Comparison of ENCODE assay signal across 8 cellular contexts in genomic region chr20:13221673-13222318, GRCh38. TPM values are rescaled to one million over a fixed set of nuclear protein-coding genes. Genes with fewer than 3 reads are reported as not detected.
DNase-seq lines count a peak whose midpoint lies in the region; ATAC-seq and TF ChIP-seq lines count a peak whose summit lies in the region.

No MANE protein-coding gene starts in this region.

- H3K4me3 ChIP-seq in dorsolateral prefrontal cortex: peak overlapping the region; percentile 27 to 71 (median 53)
- H3K4me3 ChIP-seq in lower lobe of right lung: peak overlapping the region; percentile 62

- H3K9me3 ChIP-seq in lower lobe of right lung: peaks cover 5% of the 10 kb centered on the region

- peaks cover 19% of the 10 kb centered on the region for H3K4me1 ChIP-seq in lower lobe of right lung

- intact Hi-C loops in dorsolateral prefrontal cortex (cut with DNase I): no loop called here
- intact Hi-C loops in lower lobe of right lung (cut with DNase I): no loop called here

- ATAC-seq in GM18498 (IDR thresholded peaks at IDR 0.05; ENCODE audit: unreplicated experiment) (peak; percentile 94), HG02588 (IDR thresholded peaks at IDR 0.05; ENCODE audit: unreplicated experiment) (peak; percentile 86), lower lobe of right lung (peak; percentile 75 to 82)

- H3K36me3 ChIP-seq in lower lobe of right lung: no peaks in the 10 kb centered on the region

- H3K27ac ChIP-seq in dorsolateral prefrontal cortex (no peak overlapping the region), lower lobe of right lung (no peak overlapping the region)

- DNase-seq in NCI-H1092 treated with DMSO at 0.1 percent for 48 hours (lab: John Stamatoyannopoulos, UW) (peak; percentile 38), dorsolateral prefrontal cortex (peak in 7 of 10 donors; percentile 11 to 64 (median 44)), lower lobe of right lung (peak; percentile 69), OCI-M2 (lab: John Stamatoyannopoulos, UW; ENCODE audit: unreplicated experiment) (no peak)
- peak; percentile 61 to 64 for DNase-seq in activated CD4-positive, alpha-beta T cell treated with anti-CD3 and anti-CD28 coated beads for 4 hours
- DNase-seq in stimulated activated CD4-positive, alpha-beta T cell treated with anti-CD3 and anti-CD28 coated beads, Interleukin-4, amount 100 ng/mL, for 48 hours (ENCODE audit: low read depth in 2 of 2): peak; percentile 47 to 63

- TF ChIP-seq CTCF in dorsolateral prefrontal cortex (IDR thresholded peaks at IDR 0.05 in 54 of 56, conservative IDR thresholded peaks at IDR 0.05 in 2 of 56; ENCODE audit: low read depth in 1 of 56, partially characterized antibody in 56 of 56): peak in 1 of 56 donors; percentile 10
- no peak for TF ChIP-seq CTCF in lower lobe of right lung (IDR thresholded peaks at IDR 0.05)

- H3K27me3 ChIP-seq in dorsolateral prefrontal cortex (peaks cover 0 to 51% (median 20%) of the 10 kb centered on the region in 45 donors), lower lobe of right lung (ENCODE audit: low read depth) (peaks cover 25% of the 10 kb centered on the region)

RNA-seq across cellular contexts. Expression of gene ISM1, which starts 0.7 kb away (rescaled TPM):
- total RNA-seq in dorsolateral prefrontal cortex: 1 to 10 TPM in 64 of 120 experiments, under 1 TPM in 55, not detected in 1; 0.25 to 3.0 (median 1.0) TPM
- total RNA-seq in lower lobe of right lung: 8.4 TPM
